10 cellular contexts compared by ENCODE assay signal in the genomic region with DNA sequence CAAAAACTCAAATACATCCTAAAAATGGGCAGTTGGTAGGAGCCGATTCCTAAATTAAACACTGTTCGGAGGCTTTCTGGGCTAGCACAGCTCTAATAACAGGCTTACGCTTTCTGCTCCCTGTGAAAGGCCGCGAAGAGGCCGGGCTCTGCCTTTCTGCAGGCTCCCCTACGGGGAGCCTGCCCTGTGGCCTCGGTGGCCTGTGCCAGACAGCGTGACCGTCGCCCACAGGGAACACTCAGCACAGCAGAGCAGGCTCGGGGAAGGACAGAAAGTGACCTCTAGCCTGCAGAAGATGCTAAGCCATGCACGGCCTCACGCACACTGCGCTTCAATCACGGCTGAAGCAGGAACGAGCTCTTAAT.
DNase-seq lines count a peak whose midpoint lies in the region; ATAC-seq and TF ChIP-seq lines count a peak whose summit lies in the region.
"Had no signal": no experiment of that assay in that cellular context is flagged by ENCODE, and none has a peak within 500 bp of the region (broad histone marks: within the 10 kb centered on the region; RNA-seq: fewer than 3 reads in every experiment).

No MANE protein-coding gene starts in this region.

- H3K4me1 Mint-ChIP-seq in immature natural killer cell = peaks cover 7 to 16% of the 10 kb centered on the region in 2 donors

- intact Hi-C loops in lower lobe of right lung (cut with DNase I) = no loop called here

- H3K9me3 ChIP-seq in lower lobe of right lung (no peaks in the 10 kb centered on the region), skeletal muscle tissue (ENCODE audit: control insufficient read depth in 3 of 3, low read length in 3 of 3) (no peaks in the 10 kb centered on the region)

- no peak overlapping the region for H3K4me3 Mint-ChIP-seq in immature natural killer cell

- peaks cover 6% of the 10 kb centered on the region for H3K4me1 ChIP-seq in lower lobe of right lung
- H3K4me1 ChIP-seq in skeletal muscle tissue (ENCODE audit: control insufficient read depth in 3 of 3, insufficient read depth in 3 of 3, low read length in 3 of 3) = peaks cover 27 to 61% (median 36%) of the 10 kb centered on the region in 3 donors

- no peaks in the 10 kb centered on the region for H3K9me3 Mint-ChIP-seq in immature natural killer cell

- H3K27ac Mint-ChIP-seq in immature natural killer cell = no peak overlapping the region

- H3K27me3 ChIP-seq in lower lobe of right lung (ENCODE audit: low read depth) (no peaks in the 10 kb centered on the region), skeletal muscle tissue (ENCODE audit: control insufficient read depth in 3 of 3, insufficient read depth in 3 of 3, low read length in 3 of 3) (no peaks in the 10 kb centered on the region)

- H3K36me3 ChIP-seq in lower lobe of right lung (no peaks in the 10 kb centered on the region), skeletal muscle tissue (ENCODE audit: control insufficient read depth in 3 of 3, insufficient read depth in 3 of 3, low read length in 3 of 3) (peaks cover 0 to 7% (median 0%) of the 10 kb centered on the region in 3 donors)

- peak overlapping the region; percentile 52 to 81 (median 54) for H3K9ac ChIP-seq in skeletal muscle tissue (ENCODE audit: low read depth in 1 of 3, low read length in 3 of 3)

- ATAC-seq in lower lobe of right lung (peak; percentile 12 to 14), GM21367 (IDR thresholded peaks at IDR 0.05; ENCODE audit: unreplicated experiment) (no peak), GM21723 (IDR thresholded peaks at IDR 0.05; ENCODE audit: unreplicated experiment) (no peak)

- peaks cover 0 to 3% (median 0%) of the 10 kb centered on the region in 3 donors for H3K36me3 Mint-ChIP-seq in immature natural killer cell

- DNase-seq in HK-2 (ENCODE audit: unreplicated experiment) = peak; percentile 48
- peak; percentile 41 for DNase-seq in lower lobe of right lung
- DNase-seq in activated CD4-positive, alpha-beta T cell treated with anti-CD3 and anti-CD28 coated beads, Interleukin-2, amount 50 U/mL, for 48 hours = no peak
- no peak for DNase-seq in immature natural killer cell
- DNase-seq: stimulated activated CD4-positive, alpha-beta T cell treated with anti-CD3 and anti-CD28 coated beads, Interleukin-15, amount 100 ng/mL, for 24 hours; T-helper 2 cell had no signal

- no peak for TF ChIP-seq CTCF in lower lobe of right lung (IDR thresholded peaks at IDR 0.05)

- no peak overlapping the region for H3K4me3 ChIP-seq in lower lobe of right lung
- peak overlapping the region; percentile 45 to 65 (median 49) for H3K4me3 ChIP-seq in skeletal muscle tissue (ENCODE audit: low read length in 3 of 3)

- peak overlapping the region; percentile 98 for H3K27ac ChIP-seq in cingulate gyrus (ENCODE audit: low read depth, low read length)
- H3K27ac ChIP-seq in lower lobe of right lung = peak overlapping the region; percentile 11
- H3K27ac ChIP-seq in skeletal muscle tissue (ENCODE audit: low read depth, low read length) = peak overlapping the region; percentile 84

- peaks cover 4 to 13% (median 8%) of the 10 kb centered on the region in 3 donors for H3K27me3 Mint-ChIP-seq in immature natural killer cell (ENCODE audit: low read depth in 3 of 3)

Comparison
In these comparisons a context has a peak if more than half of its experiments do, and no peak if none do; other contexts are left out.
1. DNase-seq: peak in HK-2 (single experiment) and lower lobe of right lung (single experiment); none in activated CD4-positive, alpha-beta T cell treated with anti-CD3 and anti-CD28 coated beads, Interleukin-2, amount 50 U/mL, for 48 hours (0 of 2) and immature natural killer cell (0 of 3).
2. H3K27ac ChIP-seq: peak in every context shown above with its lines; median percentile 98 in cingulate gyrus; 84 in skeletal muscle tissue; 11 in lower lobe of right lung.
3. ATAC-seq: peak in lower lobe of right lung (2 of 2); none in GM21367 (single experiment) and GM21723 (single experiment).